8 cellular contexts compared by ENCODE assay signal in genomic region chr11:95922536-95923440, GRCh38. TPM values are rescaled to one million over a fixed set of nuclear protein-coding genes. Genes with fewer than 3 reads are reported as not detected.
DNase-seq lines count a peak whose midpoint lies in the region; ATAC-seq and TF ChIP-seq lines count a peak whose summit lies in the region.

No MANE protein-coding gene starts in this region.

- H3K27me3 Mint-ChIP-seq in stimulated activated naive CD8-positive, alpha-beta T cell treated with anti-CD3 and anti-CD28 coated beads, Interleukin-15, Interleukin-2, amounts not matched to agents 100 ng/mL and 50 ng/mL, for 24 hours = no peaks in the 10 kb centered on the region
- H3K27me3 Mint-ChIP-seq in activated naive CD8-positive, alpha-beta T cell = no peaks in the 10 kb centered on the region

- no peak for ATAC-seq in stimulated activated naive CD8-positive, alpha-beta T cell treated with anti-CD3 and anti-CD28 coated beads, Interleukin-15, Interleukin-2, amounts not matched to agents 100 U/mL and 50 U/mL, for 24 hours
- ATAC-seq in thoracic aorta (ENCODE audit: insufficient number of reproducible peaks, low FRiP score, low read depth) (no peak), GM21447 (IDR thresholded peaks at IDR 0.05; ENCODE audit: unreplicated experiment) (no peak), HG03520 (IDR thresholded peaks at IDR 0.05; ENCODE audit: unreplicated experiment) (no peak)

- H3K9me3 Mint-ChIP-seq in stimulated activated naive CD8-positive, alpha-beta T cell treated with anti-CD3 and anti-CD28 coated beads, Interleukin-15, Interleukin-2, amounts not matched to agents 100 ng/mL and 50 ng/mL, for 24 hours = no peaks in the 10 kb centered on the region
- H3K9me3 Mint-ChIP-seq in activated naive CD8-positive, alpha-beta T cell (ENCODE audit: low read depth) = no peaks in the 10 kb centered on the region

- H3K4me1 ChIP-seq in thoracic aorta (ENCODE audit: control insufficient read depth in 1 of 2, low read depth in 2 of 2) = peaks cover 6 to 59% of the 10 kb centered on the region in 2 donors

- H3K27ac ChIP-seq in thoracic aorta = peak overlapping the region; percentile 97 to 99

- no peak for DNase-seq in stimulated activated naive CD8-positive, alpha-beta T cell treated with anti-CD3 and anti-CD28 coated beads, Interleukin-15, Interleukin-2, amounts not matched to agents 100 U/mL and 50 U/mL, for 24 hours
- DNase-seq in kidney glomerular epithelial cell (lab: John Stamatoyannopoulos, UW) = peak; percentile 15
- DNase-seq in thoracic aorta (ENCODE audit: low spot score) = no peak
- DNase-seq in NK-92 (lab: John Stamatoyannopoulos, UW; ENCODE audit: unreplicated experiment) = no peak

- no peaks in the 10 kb centered on the region for H3K27me3 ChIP-seq in thoracic aorta (replicated peaks; ENCODE audit: insufficient read depth)

- no peaks in the 10 kb centered on the region for H3K36me3 ChIP-seq in thoracic aorta

- peak overlapping the region; percentile 81 for H3K4me3 ChIP-seq in thoracic aorta

- no peak for TF ChIP-seq CTCF in thoracic aorta (IDR thresholded peaks at IDR 0.05)

- H3K36me3 Mint-ChIP-seq in stimulated activated naive CD8-positive, alpha-beta T cell treated with anti-CD3 and anti-CD28 coated beads, Interleukin-15, Interleukin-2, amounts not matched to agents 100 ng/mL and 50 ng/mL, for 24 hours (ENCODE audit: low read depth) = peaks cover 5% of the 10 kb centered on the region
- peaks cover 7% of the 10 kb centered on the region for H3K36me3 Mint-ChIP-seq in activated naive CD8-positive, alpha-beta T cell

- H3K9me3 ChIP-seq in thoracic aorta = no peaks in the 10 kb centered on the region

- H3K27ac Mint-ChIP-seq in stimulated activated naive CD8-positive, alpha-beta T cell treated with anti-CD3 and anti-CD28 coated beads, Interleukin-15, Interleukin-2, amounts not matched to agents 100 ng/mL and 50 ng/mL, for 24 hours = peak overlapping the region; percentile 100
- peak overlapping the region; percentile 100 for H3K27ac Mint-ChIP-seq in activated naive CD8-positive, alpha-beta T cell

- peaks cover 38% of the 10 kb centered on the region for H3K4me1 Mint-ChIP-seq in stimulated activated naive CD8-positive, alpha-beta T cell treated with anti-CD3 and anti-CD28 coated beads, Interleukin-15, Interleukin-2, amounts not matched to agents 100 ng/mL and 50 ng/mL, for 24 hours (ENCODE audit: low read depth)
- peaks cover 43% of the 10 kb centered on the region for H3K4me1 Mint-ChIP-seq in activated naive CD8-positive, alpha-beta T cell (ENCODE audit: low read depth)

- peak overlapping the region; percentile 97 for H3K4me3 Mint-ChIP-seq in stimulated activated naive CD8-positive, alpha-beta T cell treated with anti-CD3 and anti-CD28 coated beads, Interleukin-15, Interleukin-2, amounts not matched to agents 100 ng/mL and 50 ng/mL, for 24 hours
- peak overlapping the region; percentile 100 for H3K4me3 Mint-ChIP-seq in activated naive CD8-positive, alpha-beta T cell

RNA-seq across cellular contexts. Expression of gene MTMR2, which starts 1.1 kb away (rescaled TPM):
- total RNA-seq in thoracic aorta = 10 to 100 TPM; 38.2 to 38.9 TPM
